In the genomic region with DNA sequence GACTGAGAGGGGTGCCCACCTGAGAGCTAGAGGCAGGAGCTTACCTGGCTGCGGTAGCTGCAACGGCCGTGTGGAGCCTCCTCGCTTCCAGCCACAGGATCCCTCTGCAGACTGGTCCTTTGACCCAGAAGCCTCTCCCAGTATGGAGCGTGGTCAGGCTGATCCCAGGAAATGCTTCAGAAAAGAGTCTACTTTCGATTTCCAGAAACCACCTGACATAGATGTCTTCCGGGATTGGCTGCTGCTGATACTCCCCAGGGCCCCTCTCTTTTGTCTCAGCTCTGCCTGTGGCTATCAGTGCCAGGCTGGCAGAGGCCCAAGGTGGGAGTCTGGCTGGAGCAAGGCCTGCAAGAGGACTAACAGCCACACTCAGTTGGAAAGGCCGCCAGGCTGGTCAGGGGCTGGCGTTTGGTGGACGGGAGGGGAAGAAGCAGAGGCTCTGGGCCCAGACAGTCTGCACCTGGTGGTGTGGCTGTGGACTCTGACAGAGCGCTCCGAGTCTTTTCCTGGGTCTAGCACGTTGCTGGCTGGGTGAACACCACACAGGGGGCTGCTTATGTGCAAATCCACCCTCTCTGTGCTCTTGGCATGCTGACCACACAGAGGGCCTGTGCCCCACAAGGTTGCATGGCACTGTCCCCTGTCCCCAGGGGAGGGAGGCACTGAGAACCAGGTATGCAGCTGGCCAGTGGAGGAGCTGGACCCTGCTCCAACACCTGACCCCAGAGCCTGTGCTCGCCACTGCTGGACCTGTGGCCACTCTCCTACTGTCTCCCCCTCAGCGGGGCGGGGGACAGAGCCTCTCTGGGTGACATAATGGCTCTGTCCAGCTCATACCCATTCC, we compare ENCODE assay signal across 1 cellular context.
TF ChIP-seq lines count a peak whose summit lies in the region.

A gene with protein sequence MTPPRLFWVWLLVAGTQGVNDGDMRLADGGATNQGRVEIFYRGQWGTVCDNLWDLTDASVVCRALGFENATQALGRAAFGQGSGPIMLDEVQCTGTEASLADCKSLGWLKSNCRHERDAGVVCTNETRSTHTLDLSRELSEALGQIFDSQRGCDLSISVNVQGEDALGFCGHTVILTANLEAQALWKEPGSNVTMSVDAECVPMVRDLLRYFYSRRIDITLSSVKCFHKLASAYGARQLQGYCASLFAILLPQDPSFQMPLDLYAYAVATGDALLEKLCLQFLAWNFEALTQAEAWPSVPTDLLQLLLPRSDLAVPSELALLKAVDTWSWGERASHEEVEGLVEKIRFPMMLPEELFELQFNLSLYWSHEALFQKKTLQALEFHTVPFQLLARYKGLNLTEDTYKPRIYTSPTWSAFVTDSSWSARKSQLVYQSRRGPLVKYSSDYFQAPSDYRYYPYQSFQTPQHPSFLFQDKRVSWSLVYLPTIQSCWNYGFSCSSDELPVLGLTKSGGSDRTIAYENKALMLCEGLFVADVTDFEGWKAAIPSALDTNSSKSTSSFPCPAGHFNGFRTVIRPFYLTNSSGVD (minus strand): TSS at position 144 of the 844 bp plus-strand sequence. CDS start 2,732 bp downstream, outside the sequence.

TF ChIP-seq in HepG2, 621 proteins besides CTCF, POLR2A, EP300 and RAD21 (continued from another document and continues in another):
- TF ChIP-seq, protein P1, sequence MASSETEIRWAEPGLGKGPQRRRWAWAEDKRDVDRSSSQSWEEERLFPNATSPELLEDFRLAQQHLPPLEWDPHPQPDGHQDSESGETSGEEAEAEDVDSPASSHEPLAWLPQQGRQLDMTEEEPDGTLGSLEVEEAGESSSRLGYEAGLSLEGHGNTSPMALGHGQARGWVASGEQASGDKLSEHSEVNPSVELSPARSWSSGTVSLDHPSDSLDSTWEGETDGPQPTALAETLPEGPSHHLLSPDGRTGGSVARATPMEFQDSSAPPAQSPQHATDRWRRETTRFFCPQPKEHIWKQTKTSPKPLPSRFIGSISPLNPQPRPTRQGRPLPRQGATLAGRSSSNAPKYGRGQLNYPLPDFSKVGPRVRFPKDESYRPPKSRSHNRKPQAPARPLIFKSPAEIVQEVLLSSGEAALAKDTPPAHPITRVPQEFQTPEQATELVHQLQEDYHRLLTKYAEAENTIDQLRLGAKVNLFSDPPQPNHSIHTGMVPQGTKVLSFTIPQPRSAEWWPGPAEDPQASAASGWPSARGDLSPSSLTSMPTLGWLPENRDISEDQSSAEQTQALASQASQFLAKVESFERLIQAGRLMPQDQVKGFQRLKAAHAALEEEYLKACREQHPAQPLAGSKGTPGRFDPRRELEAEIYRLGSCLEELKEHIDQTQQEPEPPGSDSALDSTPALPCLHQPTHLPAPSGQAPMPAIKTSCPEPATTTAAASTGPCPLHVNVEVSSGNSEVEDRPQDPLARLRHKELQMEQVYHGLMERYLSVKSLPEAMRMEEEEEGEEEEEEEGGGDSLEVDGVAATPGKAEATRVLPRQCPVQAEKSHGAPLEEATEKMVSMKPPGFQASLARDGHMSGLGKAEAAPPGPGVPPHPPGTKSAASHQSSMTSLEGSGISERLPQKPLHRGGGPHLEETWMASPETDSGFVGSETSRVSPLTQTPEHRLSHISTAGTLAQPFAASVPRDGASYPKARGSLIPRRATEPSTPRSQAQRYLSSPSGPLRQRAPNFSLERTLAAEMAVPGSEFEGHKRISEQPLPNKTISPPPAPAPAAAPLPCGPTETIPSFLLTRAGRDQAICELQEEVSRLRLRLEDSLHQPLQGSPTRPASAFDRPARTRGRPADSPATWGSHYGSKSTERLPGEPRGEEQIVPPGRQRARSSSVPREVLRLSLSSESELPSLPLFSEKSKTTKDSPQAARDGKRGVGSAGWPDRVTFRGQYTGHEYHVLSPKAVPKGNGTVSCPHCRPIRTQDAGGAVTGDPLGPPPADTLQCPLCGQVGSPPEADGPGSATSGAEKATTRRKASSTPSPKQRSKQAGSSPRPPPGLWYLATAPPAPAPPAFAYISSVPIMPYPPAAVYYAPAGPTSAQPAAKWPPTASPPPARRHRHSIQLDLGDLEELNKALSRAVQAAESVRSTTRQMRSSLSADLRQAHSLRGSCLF (CRISPR knock-in tag; IDR thresholded peaks at IDR 0.05; ENCODE audit: borderline replicate concordance): no peak
- TF ChIP-seq ZFP36 (IDR thresholded peaks at IDR 0.05; ENCODE audit: borderline replicate concordance, low read depth, low read length, partially characterized antibody) (no peak), NONO (IDR thresholded peaks at IDR 0.05) (no peak), NONO (CRISPR knock-in tag; conservative IDR thresholded peaks at IDR 0.05) (peak; percentile 77; the same call in 1 of the 2 replicates), SAP130 (CRISPR knock-in tag; IDR thresholded peaks at IDR 0.05; ENCODE audit: low read depth) (peak; percentile 89), SRSF1 (optimal IDR thresholded peaks at IDR 0.05; ENCODE audit: low read depth, low read length) (peak; percentile 82), ZBTB7A (CRISPR knock-in tag; IDR thresholded peaks at IDR 0.05) (0 out of 2 replicates have a peak, but pooled peaks have one; percentile 23), LCORL (IDR thresholded peaks at IDR 0.05) (no peak), LCORL (CRISPR knock-in tag; IDR thresholded peaks at IDR 0.05) (peak; percentile 86), TOE1 (CRISPR knock-in tag; IDR thresholded peaks at IDR 0.05) (no peak), ZFP41 (CRISPR knock-in tag; IDR thresholded peaks at IDR 0.05; ENCODE audit: borderline replicate concordance) (peak; percentile 20; the same call in 1 of the 2 replicates), ZIK1 (CRISPR knock-in tag; IDR thresholded peaks at IDR 0.05; ENCODE audit: borderline replicate concordance, low read depth) (peak; percentile 78), PTBP1 (IDR thresholded peaks at IDR 0.05; ENCODE audit: low read depth, low read length, poor library complexity, severe bottlenecking) (no peak), JUNB (CRISPR knock-in tag; IDR thresholded peaks at IDR 0.05; ENCODE audit: borderline replicate concordance) (no peak), ZNF180 (CRISPR knock-in tag; IDR thresholded peaks at IDR 0.05; ENCODE audit: borderline replicate concordance, low read depth) (no peak), CENPT (CRISPR knock-in tag; IDR thresholded peaks at IDR 0.05; ENCODE audit: low read depth) (0 out of 2 replicates have a peak, but pooled peaks have one; percentile 20), TBL1XR1 (IDR thresholded peaks at IDR 0.05; ENCODE audit: borderline replicate concordance, low read length, partially characterized antibody) (no peak), ZNF782 (CRISPR knock-in tag; IDR thresholded peaks at IDR 0.05; ENCODE audit: borderline replicate concordance) (peak; percentile 17; the same call in 1 of the 2 replicates), AKAP8 (CRISPR knock-in tag; IDR thresholded peaks at IDR 0.05) (peak; percentile 55; the same call in 1 of the 2 replicates), GPN1 (CRISPR knock-in tag; IDR thresholded peaks at IDR 0.05; ENCODE audit: borderline replicate concordance) (no peak), ZNF382 (CRISPR knock-in tag; IDR thresholded peaks at IDR 0.05; ENCODE audit: borderline replicate concordance) (no peak), REPIN1 (CRISPR knock-in tag; IDR thresholded peaks at IDR 0.05; ENCODE audit: borderline replicate concordance, low read depth) (peak; percentile 73; the same call in 1 of the 2 replicates), SNAPC2 (CRISPR knock-in tag; IDR thresholded peaks at IDR 0.05) (peak; percentile 54; the same call in 1 of the 2 replicates), ARHGAP35 (CRISPR knock-in tag; IDR thresholded peaks at IDR 0.05; ENCODE audit: borderline replicate concordance) (no peak), CHD4 (IDR thresholded peaks at IDR 0.05; ENCODE audit: borderline replicate concordance, low read length) (no peak), GABPA (IDR thresholded peaks at IDR 0.05; ENCODE audit: low read depth, low read length) (no peak), GABPA (CRISPR knock-in tag; IDR thresholded peaks at IDR 0.05; ENCODE audit: low read depth) (peak; percentile 79), SOX5 (CRISPR knock-in tag; IDR thresholded peaks at IDR 0.05; ENCODE audit: borderline replicate concordance) (peak; percentile 65; the same call in 1 of the 2 replicates), TBP (CRISPR knock-in tag; IDR thresholded peaks at IDR 0.05) (no peak), ZNF577 (CRISPR knock-in tag; IDR thresholded peaks at IDR 0.05; ENCODE audit: borderline replicate concordance, low read depth) (0 out of 2 replicates have a peak, but pooled peaks have one; percentile 33)
- TF ChIP-seq, protein P2, sequence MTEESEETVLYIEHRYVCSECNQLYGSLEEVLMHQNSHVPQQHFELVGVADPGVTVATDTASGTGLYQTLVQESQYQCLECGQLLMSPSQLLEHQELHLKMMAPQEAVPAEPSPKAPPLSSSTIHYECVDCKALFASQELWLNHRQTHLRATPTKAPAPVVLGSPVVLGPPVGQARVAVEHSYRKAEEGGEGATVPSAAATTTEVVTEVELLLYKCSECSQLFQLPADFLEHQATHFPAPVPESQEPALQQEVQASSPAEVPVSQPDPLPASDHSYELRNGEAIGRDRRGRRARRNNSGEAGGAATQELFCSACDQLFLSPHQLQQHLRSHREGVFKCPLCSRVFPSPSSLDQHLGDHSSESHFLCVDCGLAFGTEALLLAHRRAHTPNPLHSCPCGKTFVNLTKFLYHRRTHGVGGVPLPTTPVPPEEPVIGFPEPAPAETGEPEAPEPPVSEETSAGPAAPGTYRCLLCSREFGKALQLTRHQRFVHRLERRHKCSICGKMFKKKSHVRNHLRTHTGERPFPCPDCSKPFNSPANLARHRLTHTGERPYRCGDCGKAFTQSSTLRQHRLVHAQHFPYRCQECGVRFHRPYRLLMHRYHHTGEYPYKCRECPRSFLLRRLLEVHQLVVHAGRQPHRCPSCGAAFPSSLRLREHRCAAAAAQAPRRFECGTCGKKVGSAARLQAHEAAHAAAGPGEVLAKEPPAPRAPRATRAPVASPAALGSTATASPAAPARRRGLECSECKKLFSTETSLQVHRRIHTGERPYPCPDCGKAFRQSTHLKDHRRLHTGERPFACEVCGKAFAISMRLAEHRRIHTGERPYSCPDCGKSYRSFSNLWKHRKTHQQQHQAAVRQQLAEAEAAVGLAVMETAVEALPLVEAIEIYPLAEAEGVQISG (CRISPR knock-in tag; IDR thresholded peaks at IDR 0.05): peak; percentile 87
- TF ChIP-seq, protein P3, sequence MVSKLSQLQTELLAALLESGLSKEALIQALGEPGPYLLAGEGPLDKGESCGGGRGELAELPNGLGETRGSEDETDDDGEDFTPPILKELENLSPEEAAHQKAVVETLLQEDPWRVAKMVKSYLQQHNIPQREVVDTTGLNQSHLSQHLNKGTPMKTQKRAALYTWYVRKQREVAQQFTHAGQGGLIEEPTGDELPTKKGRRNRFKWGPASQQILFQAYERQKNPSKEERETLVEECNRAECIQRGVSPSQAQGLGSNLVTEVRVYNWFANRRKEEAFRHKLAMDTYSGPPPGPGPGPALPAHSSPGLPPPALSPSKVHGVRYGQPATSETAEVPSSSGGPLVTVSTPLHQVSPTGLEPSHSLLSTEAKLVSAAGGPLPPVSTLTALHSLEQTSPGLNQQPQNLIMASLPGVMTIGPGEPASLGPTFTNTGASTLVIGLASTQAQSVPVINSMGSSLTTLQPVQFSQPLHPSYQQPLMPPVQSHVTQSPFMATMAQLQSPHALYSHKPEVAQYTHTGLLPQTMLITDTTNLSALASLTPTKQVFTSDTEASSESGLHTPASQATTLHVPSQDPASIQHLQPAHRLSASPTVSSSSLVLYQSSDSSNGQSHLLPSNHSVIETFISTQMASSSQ (IDR thresholded peaks at IDR 0.05; ENCODE audit: low read depth): no peak; the same call in 1 of the 2 replicates
- TF ChIP-seq, protein P3 (CRISPR knock-in tag; IDR thresholded peaks at IDR 0.05; ENCODE audit: borderline replicate concordance): peak; percentile 28; the same call in 1 of the 2 replicates
- TF ChIP-seq, protein P4, sequence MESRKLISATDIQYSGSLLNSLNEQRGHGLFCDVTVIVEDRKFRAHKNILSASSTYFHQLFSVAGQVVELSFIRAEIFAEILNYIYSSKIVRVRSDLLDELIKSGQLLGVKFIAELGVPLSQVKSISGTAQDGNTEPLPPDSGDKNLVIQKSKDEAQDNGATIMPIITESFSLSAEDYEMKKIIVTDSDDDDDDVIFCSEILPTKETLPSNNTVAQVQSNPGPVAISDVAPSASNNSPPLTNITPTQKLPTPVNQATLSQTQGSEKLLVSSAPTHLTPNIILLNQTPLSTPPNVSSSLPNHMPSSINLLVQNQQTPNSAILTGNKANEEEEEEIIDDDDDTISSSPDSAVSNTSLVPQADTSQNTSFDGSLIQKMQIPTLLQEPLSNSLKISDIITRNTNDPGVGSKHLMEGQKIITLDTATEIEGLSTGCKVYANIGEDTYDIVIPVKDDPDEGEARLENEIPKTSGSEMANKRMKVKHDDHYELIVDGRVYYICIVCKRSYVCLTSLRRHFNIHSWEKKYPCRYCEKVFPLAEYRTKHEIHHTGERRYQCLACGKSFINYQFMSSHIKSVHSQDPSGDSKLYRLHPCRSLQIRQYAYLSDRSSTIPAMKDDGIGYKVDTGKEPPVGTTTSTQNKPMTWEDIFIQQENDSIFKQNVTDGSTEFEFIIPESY (CRISPR knock-in tag; IDR thresholded peaks at IDR 0.05): no peak; the same call in 1 of the 2 replicates
- TF ChIP-seq, protein P5, sequence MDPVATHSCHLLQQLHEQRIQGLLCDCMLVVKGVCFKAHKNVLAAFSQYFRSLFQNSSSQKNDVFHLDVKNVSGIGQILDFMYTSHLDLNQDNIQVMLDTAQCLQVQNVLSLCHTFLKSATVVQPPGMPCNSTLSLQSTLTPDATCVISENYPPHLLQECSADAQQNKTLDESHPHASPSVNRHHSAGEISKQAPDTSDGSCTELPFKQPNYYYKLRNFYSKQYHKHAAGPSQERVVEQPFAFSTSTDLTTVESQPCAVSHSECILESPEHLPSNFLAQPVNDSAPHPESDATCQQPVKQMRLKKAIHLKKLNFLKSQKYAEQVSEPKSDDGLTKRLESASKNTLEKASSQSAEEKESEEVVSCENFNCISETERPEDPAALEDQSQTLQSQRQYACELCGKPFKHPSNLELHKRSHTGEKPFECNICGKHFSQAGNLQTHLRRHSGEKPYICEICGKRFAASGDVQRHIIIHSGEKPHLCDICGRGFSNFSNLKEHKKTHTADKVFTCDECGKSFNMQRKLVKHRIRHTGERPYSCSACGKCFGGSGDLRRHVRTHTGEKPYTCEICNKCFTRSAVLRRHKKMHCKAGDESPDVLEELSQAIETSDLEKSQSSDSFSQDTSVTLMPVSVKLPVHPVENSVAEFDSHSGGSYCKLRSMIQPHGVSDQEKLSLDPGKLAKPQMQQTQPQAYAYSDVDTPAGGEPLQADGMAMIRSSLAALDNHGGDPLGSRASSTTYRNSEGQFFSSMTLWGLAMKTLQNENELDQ (CRISPR knock-in tag; IDR thresholded peaks at IDR 0.05; ENCODE audit: borderline replicate concordance): 0 out of 2 replicates have a peak, but pooled peaks have one; percentile 47
